1 cellular context compared by ENCODE assay signal in genomic region chr3:111765136-111765535, GRCh38.
TF ChIP-seq lines count a peak whose summit lies in the region.

No MANE protein-coding gene starts in this region.

TF ChIP-seq in WTC11, 78 proteins besides CTCF, POLR2A, EP300 and RAD21 (continued from another document):
- no peak for TF ChIP-seq AFF4 (CRISPR knock-in tag; IDR thresholded peaks at IDR 0.05; ENCODE audit: borderline replicate concordance)
- no peak for TF ChIP-seq HMGXB4 (CRISPR knock-in tag; IDR thresholded peaks at IDR 0.05)
- no peak for TF ChIP-seq ZNF396 (CRISPR knock-in tag; IDR thresholded peaks at IDR 0.05; ENCODE audit: borderline replicate concordance)
- TF ChIP-seq USF2 (CRISPR knock-in tag; IDR thresholded peaks at IDR 0.05): no peak
- TF ChIP-seq TEAD1 (CRISPR knock-in tag; IDR thresholded peaks at IDR 0.05): no peak
- no peak for TF ChIP-seq IRF2 (CRISPR knock-in tag; IDR thresholded peaks at IDR 0.05; ENCODE audit: borderline replicate concordance, low read depth)
- TF ChIP-seq SOX15 (CRISPR knock-in tag; IDR thresholded peaks at IDR 0.05): no peak
- TF ChIP-seq ZNF281 (CRISPR knock-in tag; IDR thresholded peaks at IDR 0.05): no peak
- TF ChIP-seq ZNF671 (CRISPR knock-in tag; IDR thresholded peaks at IDR 0.05): no peak
- TF ChIP-seq AR (CRISPR knock-in tag; IDR thresholded peaks at IDR 0.05): no peak
- no peak for TF ChIP-seq PRRX2 (CRISPR knock-in tag; IDR thresholded peaks at IDR 0.05)
- TF ChIP-seq KAT7 (CRISPR knock-in tag; IDR thresholded peaks at IDR 0.05; ENCODE audit: borderline replicate concordance): no peak
- no peak for TF ChIP-seq ELF4 (CRISPR knock-in tag; IDR thresholded peaks at IDR 0.05; ENCODE audit: low read depth)
- no peak for TF ChIP-seq SMAD4 (CRISPR knock-in tag; IDR thresholded peaks at IDR 0.05)
- no peak for TF ChIP-seq ZNF512 (CRISPR knock-in tag; IDR thresholded peaks at IDR 0.05; ENCODE audit: borderline replicate concordance)
- TF ChIP-seq ATF1 (CRISPR knock-in tag; IDR thresholded peaks at IDR 0.05): no peak
